Comparison of ENCODE assay signal across 14 cellular contexts in genomic region chr5:76341935-76342334, GRCh38.
DNase-seq lines count a peak whose midpoint lies in the region; ATAC-seq and TF ChIP-seq lines count a peak whose summit lies in the region.
"Had no signal": no experiment of that assay in that cellular context is flagged by ENCODE, and none has a peak within 500 bp of the region (broad histone marks: within the 10 kb centered on the region; RNA-seq: fewer than 3 reads in every experiment).

No MANE protein-coding gene starts in this region.

- DNase-seq in activated CD8-positive, alpha-beta T cell treated with anti-CD3 and anti-CD28 coated beads, Interleukin-2, amount 10 ng/mL, durations not matched to agents 7 days and 5 days, result no peak
- DNase-seq in activated CD8-positive, alpha-beta T cell treated with anti-CD3 and anti-CD28 coated beads for 36 hours, result no peak
- peak; percentile 32 for DNase-seq in NOMO-1 treated with DMSO at 0.1 percent for 48 hours (lab: John Stamatoyannopoulos, UW; ENCODE audit: unreplicated experiment)
- DNase-seq in effector memory CD8-positive, alpha-beta T cell, result no peak
- DNase-seq in stimulated activated effector memory CD8-positive, alpha-beta T cell treated with anti-CD3 and anti-CD28 coated beads, Interleukin-12 subunit alpha, Interleukin-12 subunit beta, amount 100 ng/mL, for 72 hours (ENCODE audit: low spot score in 2 of 2), result peak in 1 of 2 donors; percentile 51
- DNase-seq in NCI-H2029 treated with DMSO at 0.1 percent for 48 hours (lab: John Stamatoyannopoulos, UW), result no peak
- DNase-seq: NCI-H146, NCI-H748 treated with DMSO at 0.1 percent for 48 hours had no signal

- ATAC-seq in activated CD8-positive, alpha-beta T cell treated with anti-CD3 and anti-CD28 coated beads, Interleukin-2, amount 10 ng/mL, durations not matched to agents 7 days and 5 days, result no peak
- no peak for ATAC-seq in activated CD8-positive, alpha-beta T cell treated with anti-CD3 and anti-CD28 coated beads for 36 hours
- no peak for ATAC-seq in effector memory CD8-positive, alpha-beta T cell (replicated peaks)
- ATAC-seq in stimulated activated effector memory CD8-positive, alpha-beta T cell treated with anti-CD3 and anti-CD28 coated beads, Interleukin-12 subunit alpha, Interleukin-12 subunit beta, amount 100 ng/mL, for 72 hours, result peak; percentile 54
- ATAC-seq in SK-N-SH treated with all-trans-retinoic acid at 6 μM for 48 hours, result no peak
- no peak for ATAC-seq in GM21529 (IDR thresholded peaks at IDR 0.05; ENCODE audit: unreplicated experiment)
- ATAC-seq: activated CD4-positive, CD25-positive, alpha-beta regulatory T cell treated with anti-CD3 and anti-CD28 coated beads, Interleukin-2, amount 50 U/mL, for 24 hours had no signal

- CTCF ChIA-PET in activated CD8-positive, alpha-beta T cell treated with anti-CD3 and anti-CD28 coated beads, Interleukin-2, amount 10 ng/mL, durations not matched to agents 7 days and 5 days (lab: Charles Lee), result interaction anchor here (0.6 to 2.1 kb wide), 4 partner anchors 10 to 442 kb away, joined by 3 to 10 read pairs (median 4); partner anchors contain the start of gene IQGAP2
- CTCF ChIA-PET in activated CD8-positive, alpha-beta T cell treated with anti-CD3 and anti-CD28 coated beads for 36 hours (lab: Charles Lee), result interaction anchor here (1.0 to 1.7 kb wide), 4 partner anchors 16 to 242 kb away, joined by 3 to 5 read pairs (median 4); partner anchors contain the start of gene IQGAP2

- intact Hi-C loops in activated CD8-positive, alpha-beta T cell treated with anti-CD3 and anti-CD28 coated beads for 36 hours (cut with micrococcal nuclease), result no loop called here

- H3K27me3 Mint-ChIP-seq in activated CD8-positive, alpha-beta T cell treated with anti-CD3 and anti-CD28 coated beads, Interleukin-2, amount 10 ng/mL, durations not matched to agents 7 days and 5 days (ENCODE audit: low read depth), result no peaks in the 10 kb centered on the region
- no peaks in the 10 kb centered on the region for H3K27me3 Mint-ChIP-seq in activated CD8-positive, alpha-beta T cell treated with anti-CD3 and anti-CD28 coated beads for 36 hours
- H3K27me3 Mint-ChIP-seq in effector memory CD8-positive, alpha-beta T cell, result no peaks in the 10 kb centered on the region
- H3K27me3 Mint-ChIP-seq: brain had no signal

- no peak for TF ChIP-seq CTCF in activated CD8-positive, alpha-beta T cell treated with anti-CD3 and anti-CD28 coated beads for 36 hours (IDR thresholded peaks at IDR 0.05)

- H3K4me3 Mint-ChIP-seq in activated CD8-positive, alpha-beta T cell treated with anti-CD3 and anti-CD28 coated beads, Interleukin-2, amount 10 ng/mL, durations not matched to agents 7 days and 5 days, result no peak overlapping the region
- no peak overlapping the region for H3K4me3 Mint-ChIP-seq in activated CD8-positive, alpha-beta T cell treated with anti-CD3 and anti-CD28 coated beads for 36 hours
- H3K4me3 Mint-ChIP-seq in effector memory CD8-positive, alpha-beta T cell, result no peak overlapping the region
- no peak overlapping the region for H3K4me3 Mint-ChIP-seq in stimulated activated effector memory CD8-positive, alpha-beta T cell treated with anti-CD3 and anti-CD28 coated beads, Interleukin-12 subunit alpha, Interleukin-12 subunit beta, amount 100 ng/mL, for 72 hours
- H3K4me3 Mint-ChIP-seq: activated T-helper 1 cell treated with anti-CD3 and anti-CD28 coated beads, Interleukin-12 subunit alpha, Interleukin-12 subunit beta, Interleukin-2, Interleukin-4 antibody, amounts not matched to agents 30 ng/mL and 10 ng/mL and 1 ng/mL, durations not matched to agents 14 hours and 24 hours and 36 hours; brain; neural crest cell had no signal

- H3K27ac Mint-ChIP-seq in activated CD8-positive, alpha-beta T cell treated with anti-CD3 and anti-CD28 coated beads, Interleukin-2, amount 10 ng/mL, durations not matched to agents 7 days and 5 days, result peak overlapping the region; percentile 56
- no peak overlapping the region for H3K27ac Mint-ChIP-seq in activated CD8-positive, alpha-beta T cell treated with anti-CD3 and anti-CD28 coated beads for 36 hours
- peak overlapping the region; percentile 42 to 87 for H3K27ac Mint-ChIP-seq in effector memory CD8-positive, alpha-beta T cell
- H3K27ac Mint-ChIP-seq in stimulated activated effector memory CD8-positive, alpha-beta T cell treated with anti-CD3 and anti-CD28 coated beads, Interleukin-12 subunit alpha, Interleukin-12 subunit beta, amount 100 ng/mL, for 72 hours, result peak overlapping the region; percentile 32
- H3K27ac Mint-ChIP-seq: activated T-helper 1 cell treated with anti-CD3 and anti-CD28 coated beads, Interleukin-12 subunit alpha, Interleukin-12 subunit beta, Interleukin-2, Interleukin-4 antibody, amounts not matched to agents 30 ng/mL and 10 ng/mL and 1 ng/mL, durations not matched to agents 14 hours and 24 hours and 36 hours had no signal

- H3K4me1 Mint-ChIP-seq in activated CD8-positive, alpha-beta T cell treated with anti-CD3 and anti-CD28 coated beads, Interleukin-2, amount 10 ng/mL, durations not matched to agents 7 days and 5 days (ENCODE audit: low read depth), result peaks cover 25% of the 10 kb centered on the region
- peaks cover 21% of the 10 kb centered on the region for H3K4me1 Mint-ChIP-seq in activated CD8-positive, alpha-beta T cell treated with anti-CD3 and anti-CD28 coated beads for 36 hours (ENCODE audit: low read depth)
- H3K4me1 Mint-ChIP-seq in effector memory CD8-positive, alpha-beta T cell (ENCODE audit: low read depth in 2 of 2), result peaks cover 22 to 36% of the 10 kb centered on the region in 2 donors
- peaks cover 22% of the 10 kb centered on the region for H3K4me1 Mint-ChIP-seq in stimulated activated effector memory CD8-positive, alpha-beta T cell treated with anti-CD3 and anti-CD28 coated beads, Interleukin-12 subunit alpha, Interleukin-12 subunit beta, amount 100 ng/mL, for 72 hours

- H3K36me3 Mint-ChIP-seq in activated CD8-positive, alpha-beta T cell treated with anti-CD3 and anti-CD28 coated beads, Interleukin-2, amount 10 ng/mL, durations not matched to agents 7 days and 5 days (ENCODE audit: low read depth), result no peaks in the 10 kb centered on the region
- H3K36me3 Mint-ChIP-seq in activated CD8-positive, alpha-beta T cell treated with anti-CD3 and anti-CD28 coated beads for 36 hours (ENCODE audit: low read depth), result no peaks in the 10 kb centered on the region
- peaks cover 4% of the 10 kb centered on the region for H3K36me3 Mint-ChIP-seq in effector memory CD8-positive, alpha-beta T cell (ENCODE audit: insufficient read depth)
- no peaks in the 10 kb centered on the region for H3K36me3 Mint-ChIP-seq in stimulated activated effector memory CD8-positive, alpha-beta T cell treated with anti-CD3 and anti-CD28 coated beads, Interleukin-12 subunit alpha, Interleukin-12 subunit beta, amount 100 ng/mL, for 72 hours
- H3K36me3 Mint-ChIP-seq: brain had no signal

- no peaks in the 10 kb centered on the region for H3K9me3 Mint-ChIP-seq in activated CD8-positive, alpha-beta T cell treated with anti-CD3 and anti-CD28 coated beads, Interleukin-2, amount 10 ng/mL, durations not matched to agents 7 days and 5 days (ENCODE audit: insufficient read depth)
- no peaks in the 10 kb centered on the region for H3K9me3 Mint-ChIP-seq in activated CD8-positive, alpha-beta T cell treated with anti-CD3 and anti-CD28 coated beads for 36 hours
- H3K9me3 Mint-ChIP-seq in effector memory CD8-positive, alpha-beta T cell, result no peaks in the 10 kb centered on the region
- H3K9me3 Mint-ChIP-seq in stimulated activated effector memory CD8-positive, alpha-beta T cell treated with anti-CD3 and anti-CD28 coated beads, Interleukin-12 subunit alpha, Interleukin-12 subunit beta, amount 100 ng/mL, for 72 hours, result no peaks in the 10 kb centered on the region
- H3K9me3 Mint-ChIP-seq: activated T-helper 1 cell treated with anti-CD3 and anti-CD28 coated beads, Interleukin-12 subunit alpha, Interleukin-12 subunit beta, Interleukin-2, Interleukin-4 antibody, amounts not matched to agents 30 ng/mL and 10 ng/mL and 1 ng/mL, durations not matched to agents 14 hours and 24 hours and 36 hours; neural crest cell had no signal

- POLR2A ChIA-PET in activated CD8-positive, alpha-beta T cell treated with anti-CD3 and anti-CD28 coated beads, Interleukin-2, amount 10 ng/mL, durations not matched to agents 7 days and 5 days (lab: Charles Lee), result interaction anchor here (1.0 kb wide), 1 partner anchor 10 kb away, joined by 4 read pairs; no protein-coding TSS in a partner anchor
- POLR2A ChIA-PET in activated CD8-positive, alpha-beta T cell treated with anti-CD3 and anti-CD28 coated beads for 36 hours (lab: Charles Lee), result interaction anchor here (1.4 kb wide), 1 partner anchor 10 kb away, joined by 3 read pairs; no protein-coding TSS in a partner anchor

TF ChIP-seq in SK-N-SH treated with all-trans-retinoic acid at 6 μM for 48 hours, 23 proteins besides CTCF, POLR2A, EP300 and RAD21 (continues in another document):
- TF ChIP-seq SNAI2 (CRISPR knock-in tag; IDR thresholded peaks at IDR 0.05) (no peak), POU6F1 (CRISPR knock-in tag; IDR thresholded peaks at IDR 0.05; ENCODE audit: borderline replicate concordance, low read depth) (no peak), ZFP3 (CRISPR knock-in tag; IDR thresholded peaks at IDR 0.05) (no peak)
- TF ChIP-seq, protein P1, sequence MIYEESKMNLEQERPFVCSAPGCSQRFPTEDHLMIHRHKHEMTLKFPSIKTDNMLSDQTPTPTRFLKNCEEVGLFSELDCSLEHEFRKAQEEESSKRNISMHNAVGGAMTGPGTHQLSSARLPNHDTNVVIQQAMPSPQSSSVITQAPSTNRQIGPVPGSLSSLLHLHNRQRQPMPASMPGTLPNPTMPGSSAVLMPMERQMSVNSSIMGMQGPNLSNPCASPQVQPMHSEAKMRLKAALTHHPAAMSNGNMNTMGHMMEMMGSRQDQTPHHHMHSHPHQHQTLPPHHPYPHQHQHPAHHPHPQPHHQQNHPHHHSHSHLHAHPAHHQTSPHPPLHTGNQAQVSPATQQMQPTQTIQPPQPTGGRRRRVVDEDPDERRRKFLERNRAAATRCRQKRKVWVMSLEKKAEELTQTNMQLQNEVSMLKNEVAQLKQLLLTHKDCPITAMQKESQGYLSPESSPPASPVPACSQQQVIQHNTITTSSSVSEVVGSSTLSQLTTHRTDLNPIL (CRISPR knock-in tag; IDR thresholded peaks at IDR 0.05; ENCODE audit: low read depth), result no peak
